8 cellular contexts compared by ENCODE assay signal in the genomic region with DNA sequence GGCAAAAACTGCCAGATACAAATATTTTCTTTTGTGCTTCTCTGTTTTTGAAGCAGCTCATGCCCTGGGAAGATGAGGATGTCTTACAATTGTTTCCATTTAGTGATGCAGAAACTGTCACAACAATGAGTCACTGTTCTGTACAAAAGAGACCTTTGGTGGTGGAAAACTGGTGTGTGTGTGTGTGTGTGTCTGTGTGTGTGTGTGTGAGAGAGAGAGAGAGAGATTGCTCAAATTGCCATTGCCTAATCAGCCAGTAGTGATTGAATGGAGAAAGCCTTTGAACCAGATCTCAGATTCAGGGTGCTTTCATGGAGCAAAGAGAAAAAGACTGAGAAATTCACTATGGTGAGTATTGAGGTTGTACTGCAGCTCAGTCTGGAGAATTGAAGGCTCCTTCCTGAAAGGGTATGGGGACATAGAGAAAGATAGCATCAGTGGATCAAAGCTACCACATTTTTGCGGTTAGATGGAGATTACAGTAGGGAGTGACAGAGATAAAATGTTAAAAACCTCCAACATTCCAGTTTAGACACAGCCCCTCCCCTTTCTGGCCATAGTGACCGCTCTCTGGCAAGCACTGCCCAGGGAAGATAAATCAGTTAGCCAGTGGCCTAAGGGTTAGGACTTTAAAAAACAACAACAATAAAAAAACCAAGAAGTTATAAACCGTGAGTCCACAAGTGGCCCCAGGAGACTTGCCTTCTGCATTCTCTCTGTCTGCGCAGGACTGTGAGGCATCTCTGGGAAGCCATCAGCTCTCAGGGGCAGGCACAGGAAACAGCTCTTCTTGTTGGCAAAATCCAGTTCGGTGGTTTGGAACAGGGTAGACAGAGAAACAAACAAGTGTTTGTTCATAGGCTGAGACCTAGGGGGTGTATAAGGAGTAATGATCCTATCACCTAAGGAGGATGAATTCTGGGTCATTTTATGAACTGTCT.
A peak's percentile ranks its signal among the peaks of the same experiment; 100 is the strongest.
DNase-seq lines count a peak whose midpoint lies in the region; ATAC-seq lines count a peak whose summit lies in the region.

No MANE protein-coding gene starts in this region.

- ATAC-seq in HG02571 (IDR thresholded peaks at IDR 0.05; ENCODE audit: unreplicated experiment) (no peak), GM21528 (IDR thresholded peaks at IDR 0.05; ENCODE audit: low FRiP score, unreplicated experiment) (no peak)

- peak; percentile 2 for DNase-seq in HT-29 (ENCODE audit: low spot score)
- DNase-seq in amygdala (lab: John Stamatoyannopoulos, UW): peak in 37 of 56 donors; percentile 2 to 73 (median 28)
- peak; percentile 85 for DNase-seq in iris pigment epithelial cell (ENCODE audit: low read depth)
- DNase-seq in stromal cell of bone marrow (ENCODE audit: low read depth): peak; percentile 72
- DNase-seq in activated CD4-positive, alpha-beta T cell treated with anti-CD3 and anti-CD28 coated beads, Interleukin-2, amount 50 U/mL, for 1 hour: no peak
- DNase-seq in T-helper 9 cell: no peak

Comparison
In these comparisons a context has a peak if more than half of its experiments do, and no peak if none do; other contexts are left out.
1. DNase-seq: peak in HT-29 (single experiment), amygdala (37 of 56), iris pigment epithelial cell (single experiment) and stromal cell of bone marrow (single experiment); none in activated CD4-positive, alpha-beta T cell treated with anti-CD3 and anti-CD28 coated beads, Interleukin-2, amount 50 U/mL, for 1 hour (single experiment) and T-helper 9 cell (single experiment).